6 cellular contexts compared by ENCODE assay signal in the genomic region with DNA sequence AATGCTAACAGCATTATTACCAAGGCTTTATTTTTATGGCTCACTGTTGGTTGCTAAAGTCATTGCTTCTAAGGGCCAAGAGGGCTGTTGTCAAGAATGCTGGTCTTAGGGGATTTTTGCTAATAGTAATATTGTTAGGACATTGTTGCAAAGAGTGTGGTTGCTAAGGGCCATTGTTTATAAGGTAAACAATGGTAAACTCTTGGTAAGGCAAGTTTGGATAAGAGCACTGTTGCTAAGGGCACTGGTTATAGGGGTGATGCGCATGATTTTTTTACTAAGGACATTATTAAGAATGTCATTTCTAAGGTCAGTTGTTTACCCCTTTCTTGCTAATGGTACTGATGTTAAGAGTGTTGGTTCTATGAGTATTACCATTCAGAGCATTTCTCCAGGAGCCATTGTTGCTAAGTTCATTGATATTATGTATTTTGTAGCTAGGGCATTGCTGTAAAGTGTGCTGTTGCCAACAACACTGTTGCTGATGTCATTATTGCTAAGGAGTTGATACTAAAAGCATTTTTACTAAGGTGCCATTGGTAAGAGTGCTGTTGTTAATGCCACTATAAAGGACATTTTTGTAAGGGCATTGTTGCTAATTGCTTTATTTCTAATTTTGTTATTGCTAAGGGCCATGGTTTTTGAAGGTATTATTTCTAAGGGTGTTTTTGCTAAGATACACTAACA. TPM values are rescaled to one million over a fixed set of nuclear protein-coding genes. Genes with fewer than 3 reads are reported as not detected.
"Had no signal": no experiment of that assay in that cellular context is flagged by ENCODE, and none has a peak within 500 bp of the region (broad histone marks: within the 10 kb centered on the region; RNA-seq: fewer than 3 reads in every experiment).

No MANE protein-coding gene starts in this region.

RNA-seq across cellular contexts. Expression of a gene that starts 55.9 kb away (rescaled TPM):
- total RNA-seq: HepG2, HT-29, HT1080, IMR-90, K562 had no signal
- polyA plus RNA-seq: HepG2, IgD-negative memory B cell, IMR-90 had no signal
